In genomic region chr2:128198666-128199065, GRCh38 we compare ENCODE assay signal across 22 cellular contexts.
DNase-seq lines count a peak whose midpoint lies in the region; ATAC-seq and TF ChIP-seq lines count a peak whose summit lies in the region.
"Had no signal": no experiment of that assay in that cellular context is flagged by ENCODE, and none has a peak within 500 bp of the region (broad histone marks: within the 10 kb centered on the region; RNA-seq: fewer than 3 reads in every experiment).

No MANE protein-coding gene starts in this region.

- H3K27ac ChIP-seq in left lung = no peak overlapping the region
- H3K27ac ChIP-seq: breast epithelium, upper lobe of right lung had no signal

- peaks cover 0 to 11% of the 10 kb centered on the region in 2 donors for H3K4me1 ChIP-seq in left lung
- H3K4me1 ChIP-seq: breast epithelium had no signal

- TF ChIP-seq CTCF in left lung (IDR thresholded peaks at IDR 0.05) = no peak

- ATAC-seq in left lung = no peak
- ATAC-seq: activated T-cell treated with anti-CD3 and anti-CD28 coated beads, Interleukin-2, amount 50 U/mL, for 4 hours; natural killer cell treated with Interleukin-12 subunit alpha and Interleukin-12 subunit beta and Interleukin-15 and Interleukin-18, amount 100 ng/mL, for 72 hours; stimulated activated effector memory CD8-positive, alpha-beta T cell treated with anti-CD3 and anti-CD28 coated beads, Interleukin-12 subunit alpha, Interleukin-12 subunit beta, amount 100 ng/mL, for 72 hours; upper lobe of right lung had no signal

- intact Hi-C loops in left lung (cut with DNase I) = no loop called here

- H3K4me3 ChIP-seq in left lung = no peak overlapping the region
- H3K4me3 ChIP-seq: breast epithelium, upper lobe of right lung had no signal

- H3K27me3 ChIP-seq in left lung = no peaks in the 10 kb centered on the region
- H3K27me3 ChIP-seq: breast epithelium, upper lobe of right lung had no signal

- H3K9me3 ChIP-seq in left lung = no peaks in the 10 kb centered on the region
- H3K9me3 ChIP-seq: breast epithelium, upper lobe of right lung had no signal

- peak; percentile 6 for DNase-seq in NCI-H1105 treated with DMSO at 0.1 percent for 48 hours (lab: John Stamatoyannopoulos, UW)
- DNase-seq in NCI-H1105 (lab: John Stamatoyannopoulos, UW) = no peak
- DNase-seq in DMS79 treated with DMSO at 0.1 percent for 48 hours (lab: John Stamatoyannopoulos, UW) = peak; percentile 65
- DNase-seq in cerebellar cortex (ENCODE audit: low spot score) = peak; percentile 17
- peak; percentile 29 for DNase-seq in iris pigment epithelial cell (ENCODE audit: low read depth)
- no peak for DNase-seq in NCI-H2081 treated with DMSO at 0.1 percent for 48 hours (lab: John Stamatoyannopoulos, UW)
- no peak for DNase-seq in NCI-H2196 (lab: John Stamatoyannopoulos, UW; ENCODE audit: unreplicated experiment)
- DNase-seq in left lung = no peak
- DNase-seq: 8988T; activated CD4-positive, alpha-beta T cell treated with anti-CD3 and anti-CD28 coated beads for 4 hours; activated naive CD4-positive, alpha-beta T cell; activated T-cell treated with anti-CD3 and anti-CD28 coated beads, Interleukin-2, amount 50 U/mL, for 4 hours; amniotic stem cell; H7; NCI-H1694; NCI-H345; stimulated activated CD4-positive, alpha-beta T cell treated with anti-CD3 and anti-CD28 coated beads, Interleukin-2, amount 100 ng/mL, for 48 hours; T-helper 2 cell; upper lobe of right lung had no signal

- no peaks in the 10 kb centered on the region for H3K36me3 ChIP-seq in left lung
- H3K36me3 ChIP-seq: breast epithelium, upper lobe of right lung had no signal

Comparison
In these comparisons a context has a peak if more than half of its experiments do, and no peak if none do; other contexts are left out.
1. DNase-seq: peak in NCI-H1105 treated with DMSO at 0.1 percent for 48 hours (single experiment), DMS79 treated with DMSO at 0.1 percent for 48 hours (single experiment), cerebellar cortex (single experiment) and iris pigment epithelial cell (single experiment); none in NCI-H1105 (single experiment), NCI-H2081 treated with DMSO at 0.1 percent for 48 hours (single experiment), NCI-H2196 (single experiment) and left lung (0 of 2).